ENCODE assay signal across 16 cellular contexts in genomic region chr16:7303014-7303676, GRCh38. TPM values are rescaled to one million over a fixed set of nuclear protein-coding genes. Genes with fewer than 3 reads are reported as not detected.
DNase-seq lines count a peak whose midpoint lies in the region; ATAC-seq and TF ChIP-seq lines count a peak whose summit lies in the region.
"Had no signal": no experiment of that assay in that cellular context is flagged by ENCODE, and none has a peak within 500 bp of the region (broad histone marks: within the 10 kb centered on the region; RNA-seq: fewer than 3 reads in every experiment).

No MANE protein-coding gene starts in this region.

- H3K9me3 ChIP-seq in ectodermal cell (ENCODE audit: control insufficient read depth, low read length) (no peaks in the 10 kb centered on the region), mesodermal cell (ENCODE audit: control insufficient read depth, low read length) (no peaks in the 10 kb centered on the region), suprapubic skin (no peaks in the 10 kb centered on the region)
- H3K9me3 ChIP-seq: Caco-2, uterus had no signal

- H3K27me3 ChIP-seq in ectodermal cell (ENCODE audit: control insufficient read depth, insufficient read depth, low read length, poor library complexity, severe bottlenecking) (peaks cover 52% of the 10 kb centered on the region), suprapubic skin (peaks cover 53% of the 10 kb centered on the region)

- TF ChIP-seq EP300 in suprapubic skin (IDR thresholded peaks at IDR 0.05) = no peak

- H3K36me3 ChIP-seq in ectodermal cell (ENCODE audit: control insufficient read depth, insufficient read depth, low read length) (no peaks in the 10 kb centered on the region), mesodermal cell (ENCODE audit: control insufficient read depth, insufficient read depth, low read length) (no peaks in the 10 kb centered on the region), suprapubic skin (no peaks in the 10 kb centered on the region)
- H3K36me3 ChIP-seq: uterus had no signal

- no peak overlapping the region for H3K27ac ChIP-seq in ectodermal cell (ENCODE audit: insufficient read depth, low read depth, low read length, poor library complexity, severe bottlenecking)
- no peak overlapping the region for H3K27ac ChIP-seq in mesodermal cell (ENCODE audit: low read depth, low read length, severe bottlenecking)
- H3K27ac ChIP-seq in suprapubic skin = no peak overlapping the region
- H3K27ac ChIP-seq: epithelial cell of prostate, PC-9, uterus had no signal

- H3K4me1 ChIP-seq in ectodermal cell (ENCODE audit: control insufficient read depth, insufficient read depth, low read length) (peaks cover 11% of the 10 kb centered on the region), mesodermal cell (ENCODE audit: control insufficient read depth, insufficient read depth, low read length, poor library complexity, severe bottlenecking) (no peaks in the 10 kb centered on the region), suprapubic skin (peaks cover 13% of the 10 kb centered on the region)
- H3K4me1 ChIP-seq: Caco-2, uterus had no signal

- TF ChIP-seq CTCF in suprapubic skin (IDR thresholded peaks at IDR 0.05) (no peak), GM10266 (IDR thresholded peaks at IDR 0.05; ENCODE audit: control insufficient read depth, insufficient read depth, low read depth, missing control alignments) (no peak)

- peak; percentile 48 for DNase-seq in NCI-H1694 treated with DMSO at 0.1 percent for 48 hours (lab: John Stamatoyannopoulos, UW)
- DNase-seq in NCI-H1694 (lab: John Stamatoyannopoulos, UW) = no peak
- DNase-seq in suprapubic skin (ENCODE audit: low spot score in 2 of 2) = no peak
- no peak for DNase-seq in DMS 273 (lab: John Stamatoyannopoulos, UW; ENCODE audit: unreplicated experiment)
- no peak for DNase-seq in GM10266 (ENCODE audit: extremely low spot score)
- DNase-seq: activated CD4-positive, alpha-beta memory T cell treated with anti-CD3 and anti-CD28 coated beads for 36 hours; activated gamma-delta T cell treated with Interleukin-2 at 50 U/mL for 16 hours; Caco-2; NCI-H1930; PC-9; stimulated activated CD4-positive, alpha-beta T cell treated with anti-CD3 and anti-CD28 coated beads, Interleukin-12 subunit alpha, Interleukin-12 subunit beta, amount 100 ng/mL, for 4 hours; uterus had no signal

- ATAC-seq in HG03097 (IDR thresholded peaks at IDR 0.05; ENCODE audit: low FRiP score, unreplicated experiment) = no peak

- no peak for TF ChIP-seq POLR2A in suprapubic skin (IDR thresholded peaks at IDR 0.05)

- H3K4me3 ChIP-seq in ectodermal cell (ENCODE audit: insufficient read depth, low read depth, low read length) = peak overlapping the region; percentile 44
- peak overlapping the region; percentile 35 for H3K4me3 ChIP-seq in mesodermal cell (ENCODE audit: extremely low read depth, insufficient read depth, low read length, poor library complexity, severe bottlenecking)
- peak overlapping the region; percentile 21 for H3K4me3 ChIP-seq in suprapubic skin
- H3K4me3 ChIP-seq: PC-9, uterus had no signal

- 0 to 2% methylated on average over 25 to 35 of the region's 35 CpGs for WGBS in ectodermal cell, 2 experiments
- WGBS in mesodermal cell (ENCODE audit: insufficient coverage in 2 of 2), 2 experiments = 0 to 2% methylated on average over 5 to 8 of the region's 35 CpGs
- WGBS in suprapubic skin = 6% methylated on average over 19 of the region's 35 CpGs

RNA-seq across cellular contexts. Expression of gene RBFOX1, which starts 29.5 kb away (rescaled TPM):
- polyA plus RNA-seq in ectodermal cell (2013, experiment 1 of 4) = 5.8 TPM
- 4.9 TPM for polyA plus RNA-seq in ectodermal cell (2013, experiment 2 of 4)
- 3.5 TPM for polyA plus RNA-seq in ectodermal cell (2013, experiment 3 of 4)
- 4.7 TPM for polyA plus RNA-seq in ectodermal cell (2013, experiment 4 of 4)
- polyA plus RNA-seq in mesodermal cell (2013, experiment 1 of 2) = 1.8 TPM
- polyA plus RNA-seq in mesodermal cell (2013, experiment 2 of 2) = 1.4 TPM
- total RNA-seq in suprapubic skin = under 1 TPM in 2 of 4 donors, not detected in 2; 0.08 to 0.32 TPM
- total RNA-seq: activated CD4-positive, alpha-beta memory T cell treated with anti-CD3 and anti-CD28 coated beads for 36 hours; PC-9 had no signal
